1 cellular context compared by ENCODE assay signal in the genomic region with DNA sequence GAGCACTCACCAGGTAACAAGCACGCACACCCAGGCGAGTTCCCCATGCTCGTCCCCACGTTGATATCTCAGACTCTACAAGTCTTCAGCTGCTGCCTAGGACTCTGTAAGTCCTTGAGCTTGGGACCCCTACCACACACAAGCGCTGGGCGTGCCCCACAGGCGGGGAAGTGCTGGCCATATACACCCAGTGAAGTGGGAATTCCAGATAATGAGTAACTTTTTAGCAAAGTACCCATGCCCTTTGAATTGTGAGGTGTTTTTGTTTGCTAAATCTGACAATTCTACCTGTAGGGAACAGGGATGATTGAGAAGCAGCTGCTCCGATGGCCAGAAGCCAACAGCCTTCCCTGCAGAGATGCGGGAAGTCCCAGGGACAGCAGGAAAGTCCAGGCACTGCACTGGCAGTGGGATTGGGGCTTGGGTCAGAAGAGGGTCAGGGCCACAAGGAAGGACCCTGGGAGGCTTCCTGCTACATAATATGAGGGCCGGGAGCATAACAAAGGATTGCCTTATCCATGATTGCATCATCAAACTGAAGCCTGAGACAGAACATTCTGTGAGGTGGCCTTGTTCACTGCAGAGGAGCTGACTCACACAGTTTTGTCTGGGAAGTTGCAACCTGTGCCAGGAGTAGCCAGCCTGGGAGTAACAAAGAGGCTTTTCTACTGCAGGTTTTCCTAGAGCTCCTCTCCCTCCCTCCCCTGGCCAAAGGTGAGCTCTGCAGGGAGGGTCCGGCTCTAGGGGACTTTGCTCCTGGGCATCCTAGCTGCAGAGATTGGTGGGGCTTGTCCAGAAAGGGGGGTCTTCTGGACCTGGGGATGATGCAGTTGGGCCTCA.
A peak's percentile ranks its signal among the peaks of the same experiment; 100 is the strongest.
TF ChIP-seq lines count a peak whose summit lies in the region.

No MANE protein-coding gene starts in this region.

TF ChIP-seq in HepG2, 621 proteins besides CTCF, POLR2A, EP300 and RAD21 (continued from another document and continues in another):
- TF ChIP-seq, protein P1, sequence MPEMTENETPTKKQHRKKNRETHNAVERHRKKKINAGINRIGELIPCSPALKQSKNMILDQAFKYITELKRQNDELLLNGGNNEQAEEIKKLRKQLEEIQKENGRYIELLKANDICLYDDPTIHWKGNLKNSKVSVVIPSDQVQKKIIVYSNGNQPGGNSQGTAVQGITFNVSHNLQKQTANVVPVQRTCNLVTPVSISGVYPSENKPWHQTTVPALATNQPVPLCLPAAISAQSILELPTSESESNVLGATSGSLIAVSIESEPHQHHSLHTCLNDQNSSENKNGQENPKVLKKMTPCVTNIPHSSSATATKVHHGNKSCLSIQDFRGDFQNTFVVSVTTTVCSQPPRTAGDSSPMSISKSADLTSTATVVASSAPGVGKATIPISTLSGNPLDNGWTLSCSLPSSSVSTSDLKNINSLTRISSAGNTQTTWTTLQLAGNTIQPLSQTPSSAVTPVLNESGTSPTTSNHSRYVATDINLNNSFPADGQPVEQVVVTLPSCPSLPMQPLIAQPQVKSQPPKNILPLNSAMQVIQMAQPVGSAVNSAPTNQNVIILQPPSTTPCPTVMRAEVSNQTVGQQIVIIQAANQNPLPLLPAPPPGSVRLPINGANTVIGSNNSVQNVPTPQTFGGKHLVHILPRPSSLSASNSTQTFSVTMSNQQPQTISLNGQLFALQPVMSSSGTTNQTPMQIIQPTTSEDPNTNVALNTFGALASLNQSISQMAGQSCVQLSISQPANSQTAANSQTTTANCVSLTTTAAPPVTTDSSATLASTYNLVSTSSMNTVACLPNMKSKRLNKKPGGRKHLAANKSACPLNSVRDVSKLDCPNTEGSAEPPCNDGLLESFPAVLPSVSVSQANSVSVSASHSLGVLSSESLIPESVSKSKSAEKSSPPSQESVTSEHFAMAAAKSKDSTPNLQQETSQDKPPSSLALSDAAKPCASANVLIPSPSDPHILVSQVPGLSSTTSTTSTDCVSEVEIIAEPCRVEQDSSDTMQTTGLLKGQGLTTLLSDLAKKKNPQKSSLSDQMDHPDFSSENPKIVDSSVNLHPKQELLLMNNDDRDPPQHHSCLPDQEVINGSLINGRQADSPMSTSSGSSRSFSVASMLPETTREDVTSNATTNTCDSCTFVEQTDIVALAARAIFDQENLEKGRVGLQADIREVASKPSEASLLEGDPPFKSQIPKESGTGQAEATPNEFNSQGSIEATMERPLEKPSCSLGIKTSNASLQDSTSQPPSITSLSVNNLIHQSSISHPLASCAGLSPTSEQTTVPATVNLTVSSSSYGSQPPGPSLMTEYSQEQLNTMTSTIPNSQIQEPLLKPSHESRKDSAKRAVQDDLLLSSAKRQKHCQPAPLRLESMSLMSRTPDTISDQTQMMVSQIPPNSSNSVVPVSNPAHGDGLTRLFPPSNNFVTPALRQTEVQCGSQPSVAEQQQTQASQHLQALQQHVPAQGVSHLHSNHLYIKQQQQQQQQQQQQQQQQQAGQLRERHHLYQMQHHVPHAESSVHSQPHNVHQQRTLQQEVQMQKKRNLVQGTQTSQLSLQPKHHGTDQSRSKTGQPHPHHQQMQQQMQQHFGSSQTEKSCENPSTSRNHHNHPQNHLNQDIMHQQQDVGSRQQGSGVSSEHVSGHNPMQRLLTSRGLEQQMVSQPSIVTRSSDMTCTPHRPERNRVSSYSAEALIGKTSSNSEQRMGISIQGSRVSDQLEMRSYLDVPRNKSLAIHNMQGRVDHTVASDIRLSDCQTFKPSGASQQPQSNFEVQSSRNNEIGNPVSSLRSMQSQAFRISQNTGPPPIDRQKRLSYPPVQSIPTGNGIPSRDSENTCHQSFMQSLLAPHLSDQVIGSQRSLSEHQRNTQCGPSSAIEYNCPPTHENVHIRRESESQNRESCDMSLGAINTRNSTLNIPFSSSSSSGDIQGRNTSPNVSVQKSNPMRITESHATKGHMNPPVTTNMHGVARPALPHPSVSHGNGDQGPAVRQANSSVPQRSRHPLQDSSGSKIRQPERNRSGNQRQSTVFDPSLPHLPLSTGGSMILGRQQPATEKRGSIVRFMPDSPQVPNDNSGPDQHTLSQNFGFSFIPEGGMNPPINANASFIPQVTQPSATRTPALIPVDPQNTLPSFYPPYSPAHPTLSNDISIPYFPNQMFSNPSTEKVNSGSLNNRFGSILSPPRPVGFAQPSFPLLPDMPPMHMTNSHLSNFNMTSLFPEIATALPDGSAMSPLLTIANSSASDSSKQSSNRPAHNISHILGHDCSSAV (CRISPR knock-in tag; IDR thresholded peaks at IDR 0.05; ENCODE audit: borderline replicate concordance) = no peak
- TF ChIP-seq ATM (IDR thresholded peaks at IDR 0.05; ENCODE audit: borderline replicate concordance) = no peak
- TF ChIP-seq PHF8 (CRISPR knock-in tag; IDR thresholded peaks at IDR 0.05) = no peak
- peak; percentile 100 for TF ChIP-seq CEBPB (IDR thresholded peaks at IDR 0.05; ENCODE audit: borderline replicate concordance, low read depth, low read length)
- no peak for TF ChIP-seq ZNF333 (CRISPR knock-in tag; IDR thresholded peaks at IDR 0.05; ENCODE audit: borderline replicate concordance)
- peak; percentile 99 for TF ChIP-seq FOXK1 (CRISPR knock-in tag; IDR thresholded peaks at IDR 0.05; ENCODE audit: borderline replicate concordance, low read depth)
- peak; percentile 84; the same call in 1 of the 2 replicates for TF ChIP-seq SPEN (CRISPR knock-in tag; IDR thresholded peaks at IDR 0.05; ENCODE audit: low read depth)
- no peak; the same call in 1 of the 2 replicates for TF ChIP-seq ZNF430 (CRISPR knock-in tag; IDR thresholded peaks at IDR 0.05)
- no peak for TF ChIP-seq ZNF557 (CRISPR knock-in tag; IDR thresholded peaks at IDR 0.05)
- TF ChIP-seq HOXD1 (CRISPR knock-in tag; IDR thresholded peaks at IDR 0.05) = peak; percentile 71
- TF ChIP-seq, protein P2, sequence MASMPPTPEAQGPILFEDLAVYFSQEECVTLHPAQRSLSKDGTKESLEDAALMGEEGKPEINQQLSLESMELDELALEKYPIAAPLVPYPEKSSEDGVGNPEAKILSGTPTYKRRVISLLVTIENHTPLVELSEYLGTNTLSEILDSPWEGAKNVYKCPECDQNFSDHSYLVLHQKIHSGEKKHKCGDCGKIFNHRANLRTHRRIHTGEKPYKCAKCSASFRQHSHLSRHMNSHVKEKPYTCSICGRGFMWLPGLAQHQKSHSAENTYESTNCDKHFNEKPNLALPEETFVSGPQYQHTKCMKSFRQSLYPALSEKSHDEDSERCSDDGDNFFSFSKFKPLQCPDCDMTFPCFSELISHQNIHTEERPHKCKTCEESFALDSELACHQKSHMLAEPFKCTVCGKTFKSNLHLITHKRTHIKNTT (CRISPR knock-in tag; IDR thresholded peaks at IDR 0.05) = no peak
- TF ChIP-seq MTA1 (CRISPR knock-in tag; IDR thresholded peaks at IDR 0.05; ENCODE audit: borderline replicate concordance) = peak; percentile 87
- TF ChIP-seq, protein P3, sequence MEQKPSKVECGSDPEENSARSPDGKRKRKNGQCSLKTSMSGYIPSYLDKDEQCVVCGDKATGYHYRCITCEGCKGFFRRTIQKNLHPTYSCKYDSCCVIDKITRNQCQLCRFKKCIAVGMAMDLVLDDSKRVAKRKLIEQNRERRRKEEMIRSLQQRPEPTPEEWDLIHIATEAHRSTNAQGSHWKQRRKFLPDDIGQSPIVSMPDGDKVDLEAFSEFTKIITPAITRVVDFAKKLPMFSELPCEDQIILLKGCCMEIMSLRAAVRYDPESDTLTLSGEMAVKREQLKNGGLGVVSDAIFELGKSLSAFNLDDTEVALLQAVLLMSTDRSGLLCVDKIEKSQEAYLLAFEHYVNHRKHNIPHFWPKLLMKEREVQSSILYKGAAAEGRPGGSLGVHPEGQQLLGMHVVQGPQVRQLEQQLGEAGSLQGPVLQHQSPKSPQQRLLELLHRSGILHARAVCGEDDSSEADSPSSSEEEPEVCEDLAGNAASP (CRISPR knock-in tag; IDR thresholded peaks at IDR 0.05; ENCODE audit: borderline replicate concordance) = peak; percentile 95
- peak; percentile 86 for TF ChIP-seq ATF1 (CRISPR knock-in tag; IDR thresholded peaks at IDR 0.05)
- no peak for TF ChIP-seq TAF15 (IDR thresholded peaks at IDR 0.05; ENCODE audit: low read depth, low read length, poor library complexity, severe bottlenecking)
- TF ChIP-seq SP1 (IDR thresholded peaks at IDR 0.05) = no peak
- TF ChIP-seq SP1 (CRISPR knock-in tag; IDR thresholded peaks at IDR 0.05) = no peak
- TF ChIP-seq SRSF9 (IDR thresholded peaks at IDR 0.05; ENCODE audit: borderline replicate concordance, insufficient read depth, low read depth, low read length, poor library complexity, severe bottlenecking) = no peak
- TF ChIP-seq DNMT3B (CRISPR knock-in tag; conservative IDR thresholded peaks at IDR 0.05) = peak; percentile 72; the same call in 1 of the 2 replicates
- TF ChIP-seq, protein P4, sequence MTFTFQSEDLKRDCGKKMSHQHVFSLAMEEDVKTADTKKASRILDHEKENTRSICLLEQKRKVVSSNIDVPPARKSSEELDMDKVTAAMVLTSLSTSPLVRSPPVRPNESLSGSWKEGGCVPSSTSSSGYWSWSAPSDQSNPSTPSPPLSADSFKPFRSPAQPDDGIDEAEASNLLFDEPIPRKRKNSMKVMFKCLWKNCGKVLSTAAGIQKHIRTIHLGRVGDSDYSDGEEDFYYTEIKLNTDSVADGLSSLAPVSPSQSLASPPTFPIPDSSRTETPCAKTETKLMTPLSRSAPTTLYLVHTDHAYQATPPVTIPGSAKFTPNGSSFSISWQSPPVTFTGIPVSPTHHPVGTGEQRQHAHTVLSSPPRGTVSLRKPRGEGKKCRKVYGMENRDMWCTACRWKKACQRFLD (CRISPR knock-in tag; IDR thresholded peaks at IDR 0.05; ENCODE audit: borderline replicate concordance) = 0 out of 2 replicates have a peak, but pooled peaks have one; percentile 36
- no peak for TF ChIP-seq ZNF891 (CRISPR knock-in tag; IDR thresholded peaks at IDR 0.05)
- TF ChIP-seq ZNF329 (CRISPR knock-in tag; IDR thresholded peaks at IDR 0.05; ENCODE audit: low read depth) = no peak
- TF ChIP-seq YEATS2 (CRISPR knock-in tag; IDR thresholded peaks at IDR 0.05; ENCODE audit: borderline replicate concordance) = peak; percentile 22; the same call in 1 of the 2 replicates
- TF ChIP-seq, protein P5, sequence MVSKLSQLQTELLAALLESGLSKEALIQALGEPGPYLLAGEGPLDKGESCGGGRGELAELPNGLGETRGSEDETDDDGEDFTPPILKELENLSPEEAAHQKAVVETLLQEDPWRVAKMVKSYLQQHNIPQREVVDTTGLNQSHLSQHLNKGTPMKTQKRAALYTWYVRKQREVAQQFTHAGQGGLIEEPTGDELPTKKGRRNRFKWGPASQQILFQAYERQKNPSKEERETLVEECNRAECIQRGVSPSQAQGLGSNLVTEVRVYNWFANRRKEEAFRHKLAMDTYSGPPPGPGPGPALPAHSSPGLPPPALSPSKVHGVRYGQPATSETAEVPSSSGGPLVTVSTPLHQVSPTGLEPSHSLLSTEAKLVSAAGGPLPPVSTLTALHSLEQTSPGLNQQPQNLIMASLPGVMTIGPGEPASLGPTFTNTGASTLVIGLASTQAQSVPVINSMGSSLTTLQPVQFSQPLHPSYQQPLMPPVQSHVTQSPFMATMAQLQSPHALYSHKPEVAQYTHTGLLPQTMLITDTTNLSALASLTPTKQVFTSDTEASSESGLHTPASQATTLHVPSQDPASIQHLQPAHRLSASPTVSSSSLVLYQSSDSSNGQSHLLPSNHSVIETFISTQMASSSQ (IDR thresholded peaks at IDR 0.05; ENCODE audit: low read depth) = peak; percentile 86
- TF ChIP-seq, protein P5 (CRISPR knock-in tag; IDR thresholded peaks at IDR 0.05; ENCODE audit: borderline replicate concordance) = peak; percentile 97; the same call in 1 of the 2 replicates
- TF ChIP-seq SNAPC2 (CRISPR knock-in tag; IDR thresholded peaks at IDR 0.05) = peak; percentile 48; the same call in 1 of the 2 replicates
- TF ChIP-seq, protein P6, sequence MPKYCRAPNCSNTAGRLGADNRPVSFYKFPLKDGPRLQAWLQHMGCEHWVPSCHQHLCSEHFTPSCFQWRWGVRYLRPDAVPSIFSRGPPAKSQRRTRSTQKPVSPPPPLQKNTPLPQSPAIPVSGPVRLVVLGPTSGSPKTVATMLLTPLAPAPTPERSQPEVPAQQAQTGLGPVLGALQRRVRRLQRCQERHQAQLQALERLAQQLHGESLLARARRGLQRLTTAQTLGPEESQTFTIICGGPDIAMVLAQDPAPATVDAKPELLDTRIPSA (CRISPR knock-in tag; IDR thresholded peaks at IDR 0.05; ENCODE audit: borderline replicate concordance) = no peak
- TF ChIP-seq, protein P7, sequence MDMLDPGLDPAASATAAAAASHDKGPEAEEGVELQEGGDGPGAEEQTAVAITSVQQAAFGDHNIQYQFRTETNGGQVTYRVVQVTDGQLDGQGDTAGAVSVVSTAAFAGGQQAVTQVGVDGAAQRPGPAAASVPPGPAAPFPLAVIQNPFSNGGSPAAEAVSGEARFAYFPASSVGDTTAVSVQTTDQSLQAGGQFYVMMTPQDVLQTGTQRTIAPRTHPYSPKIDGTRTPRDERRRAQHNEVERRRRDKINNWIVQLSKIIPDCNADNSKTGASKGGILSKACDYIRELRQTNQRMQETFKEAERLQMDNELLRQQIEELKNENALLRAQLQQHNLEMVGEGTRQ (IDR thresholded peaks at IDR 0.05; ENCODE audit: low read depth, low read length) = no peak
- TF ChIP-seq, protein P7 (CRISPR knock-in tag; IDR thresholded peaks at IDR 0.05; ENCODE audit: borderline replicate concordance) = no peak
- TF ChIP-seq, protein P8, sequence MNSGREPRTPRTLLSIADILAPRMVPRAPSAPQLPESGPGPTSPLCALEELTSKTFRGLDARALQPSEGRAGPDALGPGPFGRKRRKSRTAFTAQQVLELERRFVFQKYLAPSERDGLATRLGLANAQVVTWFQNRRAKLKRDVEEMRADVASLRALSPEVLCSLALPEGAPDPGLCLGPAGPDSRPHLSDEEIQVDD (CRISPR knock-in tag; IDR thresholded peaks at IDR 0.05; ENCODE audit: borderline replicate concordance) = no peak
- peak; percentile 42; the same call in 1 of the 2 replicates for TF ChIP-seq NKX3-1 (CRISPR knock-in tag; IDR thresholded peaks at IDR 0.05)
- TF ChIP-seq ZNF225 (CRISPR knock-in tag; IDR thresholded peaks at IDR 0.05) = no peak
